In the genomic region with DNA sequence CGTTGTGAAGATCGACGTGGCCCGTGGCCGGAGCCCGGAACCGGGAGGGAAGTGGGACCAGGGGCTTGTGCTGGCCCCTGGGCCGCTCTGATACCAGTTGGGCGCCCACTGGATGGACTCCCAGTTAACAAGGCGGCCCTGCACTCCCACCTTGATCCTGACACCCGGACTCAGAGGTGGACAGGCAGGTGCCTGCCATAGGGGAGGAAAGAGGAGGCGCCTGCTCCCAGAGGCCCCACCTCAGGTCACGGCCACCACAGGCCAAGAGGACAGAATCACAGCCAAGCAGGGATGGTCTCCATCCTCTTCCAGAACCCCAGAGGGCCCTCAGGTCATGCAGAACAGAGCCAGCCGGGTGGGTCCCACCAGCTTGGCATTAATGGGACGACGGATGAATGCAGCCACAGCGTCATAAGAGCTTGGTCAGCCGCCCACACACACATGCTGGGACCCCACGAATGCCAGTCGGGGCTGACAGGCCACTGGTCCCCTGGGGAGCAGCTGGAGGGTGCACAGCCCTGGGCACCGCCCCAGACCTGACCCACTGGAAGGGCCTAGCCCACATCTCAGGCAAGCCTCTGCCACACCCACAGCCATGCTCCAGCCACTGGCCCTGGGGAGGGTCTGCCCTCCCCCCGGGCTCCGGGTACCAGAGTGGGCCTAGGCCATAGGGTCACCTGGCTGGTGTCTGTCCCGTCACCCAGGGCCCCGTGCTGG, we compare ENCODE assay signal across 9 cellular contexts. TPM values are rescaled to one million over a fixed set of nuclear protein-coding genes. Genes with fewer than 3 reads are reported as not detected.
DNase-seq lines count a peak whose midpoint lies in the region; ATAC-seq and TF ChIP-seq lines count a peak whose summit lies in the region.
"Had no signal": no experiment of that assay in that cellular context is flagged by ENCODE, and none has a peak within 500 bp of the region (broad histone marks: within the 10 kb centered on the region; RNA-seq: fewer than 3 reads in every experiment).

No MANE protein-coding gene starts in this region.

- H3K9me3 ChIP-seq in heart right ventricle (no peaks in the 10 kb centered on the region), upper lobe of right lung (no peaks in the 10 kb centered on the region)

- intact Hi-C loops in heart right ventricle (cut with DNase I) (loop anchor here in 1 of 10 donors (2.0 kb wide), 1 partner anchor 62 kb away; no protein-coding TSS in a partner anchor), Right ventricle myocardium superior (cut with DNase I) (no loop called here), upper lobe of right lung (cut with DNase I) (no loop called here)

- POLR2A ChIA-PET in naive thymus-derived CD8-positive, alpha-beta T cell (lab: Charles Lee), result interaction anchor here (3.9 kb wide), 1 partner anchor 8 kb away, joined by 30 read pairs; no protein-coding TSS in a partner anchor

- no peaks in the 10 kb centered on the region for H3K27me3 Mint-ChIP-seq in chondrocyte (ENCODE audit: low read depth)
- no peaks in the 10 kb centered on the region for H3K27me3 Mint-ChIP-seq in naive thymus-derived CD8-positive, alpha-beta T cell

- H3K4me1 Mint-ChIP-seq in chondrocyte (ENCODE audit: low read depth), result peaks cover 21% of the 10 kb centered on the region
- H3K4me1 Mint-ChIP-seq in naive thymus-derived CD8-positive, alpha-beta T cell, result peaks cover 16 to 55% (median 47%) of the 10 kb centered on the region in 4 donors

- H3K4me1 ChIP-seq in heart right ventricle (peaks cover 21 to 56% (median 46%) of the 10 kb centered on the region in 9 donors), upper lobe of right lung (peaks cover 38% of the 10 kb centered on the region)

- H3K36me3 Mint-ChIP-seq in chondrocyte (ENCODE audit: low read depth), result no peaks in the 10 kb centered on the region
- peaks cover 0 to 17% (median 2%) of the 10 kb centered on the region in 3 donors for H3K36me3 Mint-ChIP-seq in naive thymus-derived CD8-positive, alpha-beta T cell

- no peaks in the 10 kb centered on the region for H3K9me3 Mint-ChIP-seq in chondrocyte (ENCODE audit: low read depth)
- no peaks in the 10 kb centered on the region for H3K9me3 Mint-ChIP-seq in naive thymus-derived CD8-positive, alpha-beta T cell

- no peak overlapping the region for H3K4me3 Mint-ChIP-seq in chondrocyte (ENCODE audit: unreplicated experiment)
- peak overlapping the region in 7 of 10 donors; percentile 7 to 99 (median 60) for H3K4me3 Mint-ChIP-seq in naive thymus-derived CD8-positive, alpha-beta T cell

- DNase-seq in heart right ventricle (no peak), Right ventricle myocardium superior (no peak), chondrocyte (ENCODE audit: low spot score) (peak; percentile 82), upper lobe of right lung (no peak), DMS 273 treated with DMSO at 0.1 percent for 48 hours (lab: John Stamatoyannopoulos, UW) (no peak), NCI-H82 treated with DMSO at 0.1 percent for 48 hours (lab: John Stamatoyannopoulos, UW; ENCODE audit: unreplicated experiment) (no peak)
- no peak for DNase-seq in naive thymus-derived CD8-positive, alpha-beta T cell
- DNase-seq: NCI-H187 had no signal

- H3K27me3 ChIP-seq in heart right ventricle (no peaks in the 10 kb centered on the region), upper lobe of right lung (no peaks in the 10 kb centered on the region)

- H3K27ac Mint-ChIP-seq in chondrocyte (ENCODE audit: unreplicated experiment), result no peak overlapping the region
- H3K27ac Mint-ChIP-seq in naive thymus-derived CD8-positive, alpha-beta T cell, result peak overlapping the region in 7 of 10 donors; percentile 8 to 69 (median 53)

- H3K27ac ChIP-seq in heart right ventricle (peak overlapping the region; percentile 80 to 99 (median 95)), upper lobe of right lung (peak overlapping the region; percentile 93)

- WGBS in heart right ventricle, 2 donors, result 68 to 77% methylated on average over 25 of the region's 25 CpGs

- H3K4me3 ChIP-seq in heart right ventricle (peak overlapping the region in 9 of 10 donors; percentile 12 to 100 (median 89)), upper lobe of right lung (peak overlapping the region; percentile 93)

- TF ChIP-seq CTCF in heart right ventricle (IDR thresholded peaks at IDR 0.05) (no peak), chondrocyte (IDR thresholded peaks at IDR 0.05) (no peak), upper lobe of right lung (IDR thresholded peaks at IDR 0.05) (no peak)

- ATAC-seq in heart right ventricle (peak in 4 of 8 donors; percentile 2 to 33 (median 6)), Right ventricle myocardium superior (ENCODE audit: poor library complexity) (no peak), upper lobe of right lung (no peak), GM19455 (IDR thresholded peaks at IDR 0.05; ENCODE audit: unreplicated experiment) (no peak)
- ATAC-seq in naive thymus-derived CD8-positive, alpha-beta T cell, result no peak

- H3K36me3 ChIP-seq in heart right ventricle (peaks cover 0 to 27% (median 0%) of the 10 kb centered on the region in 9 donors), upper lobe of right lung (peaks cover 24% of the 10 kb centered on the region)

RNA-seq across cellular contexts. Expression of a gene that starts 9.6 kb away (rescaled TPM):
- 10 to 100 TPM in 4 of 10 donors, 1 to 10 TPM in 6; 5.0 to 13.4 (median 7.6) TPM for total RNA-seq in heart right ventricle
- 1 to 10 TPM; 4.0 to 8.6 TPM for polyA plus RNA-seq in heart right ventricle
- 6.2 TPM for total RNA-seq in Right ventricle myocardium superior
- 25.0 to 38.9 TPM (median 38.9 TPM) in 3 replicates for total RNA-seq in chondrocyte
- 10 to 100 TPM; 18.5 to 19.9 TPM for total RNA-seq in naive thymus-derived CD8-positive, alpha-beta T cell
- polyA plus RNA-seq in naive thymus-derived CD8-positive, alpha-beta T cell, result under 1 TPM; 0.23 to 0.84 (median 0.36) TPM
- 28.0 TPM for total RNA-seq in upper lobe of right lung

RNA-seq across cellular contexts. Expression of a gene that starts 12.3 kb away (rescaled TPM):
- total RNA-seq in heart right ventricle (10 to 100 TPM; 45.1 to 68.0 (median 57.0) TPM), Right ventricle myocardium superior (55.7 TPM), chondrocyte (54.6 to 60.2 TPM (median 54.6 TPM) in 3 replicates), upper lobe of right lung (76.1 TPM)
- polyA plus RNA-seq in heart right ventricle, result 100 to 1,000 TPM in 1 of 2 donors, 10 to 100 TPM in 1; 93.6 to 185 TPM
- 100 to 1,000 TPM; 106 to 109 TPM for total RNA-seq in naive thymus-derived CD8-positive, alpha-beta T cell
- 100 to 1,000 TPM; 153 to 207 (median 155) TPM for polyA plus RNA-seq in naive thymus-derived CD8-positive, alpha-beta T cell

RNA-seq across cellular contexts. Expression of a gene that starts 24.7 kb away (rescaled TPM):
- 10 to 100 TPM; 13.1 to 20.1 (median 16.5) TPM for total RNA-seq in heart right ventricle
- polyA plus RNA-seq in heart right ventricle, result 10 to 100 TPM; 13.1 to 20.6 TPM
- total RNA-seq in Right ventricle myocardium superior, result 13.6 TPM
- 22.2 to 24.9 TPM (median 24.9 TPM) in 3 replicates for total RNA-seq in chondrocyte
- 10 to 100 TPM; 78.1 to 86.2 TPM for total RNA-seq in naive thymus-derived CD8-positive, alpha-beta T cell
- polyA plus RNA-seq in naive thymus-derived CD8-positive, alpha-beta T cell, result 1 to 10 TPM; 2.7 to 6.8 (median 3.1) TPM
- total RNA-seq in upper lobe of right lung, result 37.2 TPM

RNA-seq across cellular contexts. Expression of a gene that starts 32.2 kb away (rescaled TPM):
- total RNA-seq in heart right ventricle (1 to 10 TPM in 9 of 10 donors, under 1 TPM in 1; 0.94 to 3.2 (median 1.4) TPM), Right ventricle myocardium superior (2.1 TPM), chondrocyte (3.2 to 4.3 TPM (median 3.6 TPM) in 3 replicates), upper lobe of right lung (6.3 TPM)
- 1 to 10 TPM; 2.0 to 4.3 TPM for polyA plus RNA-seq in heart right ventricle
- 1 to 10 TPM; 4.2 to 4.5 TPM for total RNA-seq in naive thymus-derived CD8-positive, alpha-beta T cell
- polyA plus RNA-seq in naive thymus-derived CD8-positive, alpha-beta T cell, result 1 to 10 TPM; 1.9 to 3.6 (median 3.6) TPM

RNA-seq across cellular contexts. Expression of a gene that starts 32.2 kb away (rescaled TPM):
- total RNA-seq in heart right ventricle (10 to 100 TPM; 11.7 to 24.2 (median 14.4) TPM), Right ventricle myocardium superior (16.2 TPM), chondrocyte (51.6 to 57.5 TPM (median 57.4 TPM) in 3 replicates), upper lobe of right lung (73.2 TPM)
- 10 to 100 TPM; 17.0 to 22.1 TPM for polyA plus RNA-seq in heart right ventricle
- total RNA-seq in naive thymus-derived CD8-positive, alpha-beta T cell, result 10 to 100 TPM; 20.7 to 23.4 TPM
- 10 to 100 TPM; 12.1 to 15.5 (median 12.5) TPM for polyA plus RNA-seq in naive thymus-derived CD8-positive, alpha-beta T cell
